In the genomic region with DNA sequence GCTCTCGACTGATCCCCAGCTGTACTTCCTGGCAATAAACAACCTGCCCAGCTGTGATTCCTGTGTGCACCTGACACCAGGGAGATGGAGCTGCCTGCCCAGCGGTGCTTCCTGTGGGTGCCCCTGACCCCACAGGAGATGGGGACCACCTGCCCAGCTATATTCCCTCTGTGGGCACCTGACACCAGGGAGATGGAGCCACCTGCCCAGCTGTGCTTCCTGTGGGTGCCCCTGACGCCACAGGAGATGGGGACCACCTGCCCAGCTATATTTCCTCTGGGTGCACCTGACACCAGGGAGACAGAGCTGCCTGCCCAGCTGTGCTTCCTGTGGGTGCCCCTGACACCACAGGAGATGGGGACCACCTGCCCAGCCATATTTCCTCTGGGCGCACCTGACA, we compare ENCODE assay signal across 17 cellular contexts.
"Had no signal": no experiment of that assay in that cellular context is flagged by ENCODE, and none has a peak within 500 bp of the region (broad histone marks: within the 10 kb centered on the region; RNA-seq: fewer than 3 reads in every experiment).

No MANE protein-coding gene starts in this region.

- H2AFZ ChIP-seq: parathyroid adenoma had no signal

- H3K27me3 ChIP-seq: left lung had no signal

- H3K4me3 ChIP-seq: left lung had no signal

- H3K36me3 ChIP-seq: left lung had no signal

- H3K27ac ChIP-seq: left lung, parathyroid adenoma had no signal

- H3K9me3 ChIP-seq: left lung had no signal

- ATAC-seq: activated CD8-positive, alpha-beta memory T cell treated with anti-CD3 and anti-CD28 coated beads, Interleukin-2, amount 10 ng/mL, durations not matched to agents 7 days and 5 days; activated T-helper 17 cell treated with anti-CD3 and anti-CD28 coated beads, Interleukin-2, amount 50 U/mL, for 72 hours; left lung; natural killer cell treated with Interleukin-12 subunit alpha and Interleukin-12 subunit beta and Interleukin-15 and Interleukin-18, amount 100 ng/mL, for 72 hours had no signal

- DNase-seq: activated CD4-positive, alpha-beta memory T cell treated with anti-CD3 and anti-CD28 coated beads, Interleukin-2, amount 10 ng/mL, durations not matched to agents 7 days and 5 days; activated CD4-positive, alpha-beta T cell treated with anti-CD3 and anti-CD28 coated beads for 48 hours; activated CD4-positive, CD25-positive, alpha-beta regulatory T cell; activated CD8-positive, alpha-beta memory T cell treated with anti-CD3 and anti-CD28 coated beads, Interleukin-2, amount 10 ng/mL, durations not matched to agents 7 days and 5 days; activated naive CD4-positive, alpha-beta T cell; activated naive CD8-positive, alpha-beta T cell treated with anti-CD3 and anti-CD28 coated beads, Interleukin-2, amount 10 ng/mL, durations not matched to agents 7 days and 5 days; activated T-cell treated with anti-CD3 and anti-CD28 coated beads, Interleukin-2, amount 50 U/mL, for 1 hour; amygdala; caudate nucleus; foreskin fibroblast; stimulated activated CD8-positive, alpha-beta memory T cell treated with anti-CD3 and anti-CD28 coated beads, Interleukin-4, amount 100 ng/mL, for 48 hours; stimulated activated naive CD4-positive, alpha-beta T cell; T-helper 9 cell had no signal

- H3K4me1 ChIP-seq: parathyroid adenoma had no signal
